ENCODE assay signal across 8 cellular contexts in genomic region chr2:73069855-73070650, GRCh38. TPM values are rescaled to one million over a fixed set of nuclear protein-coding genes. Genes with fewer than 3 reads are reported as not detected.
A peak's percentile ranks its signal among the peaks of the same experiment; 100 is the strongest.
DNase-seq lines count a peak whose midpoint lies in the region; ATAC-seq and TF ChIP-seq lines count a peak whose summit lies in the region.

No MANE protein-coding gene starts in this region.

- H2AFZ ChIP-seq in mammary epithelial cell (ENCODE audit: low read depth, low read length): peak overlapping the region; percentile 91

- H3K36me3 Mint-ChIP-seq in Caco-2 (ENCODE audit: insufficient read depth, unreplicated experiment): peaks cover 22% of the 10 kb centered on the region

- H3K36me3 ChIP-seq in Caco-2 (ENCODE audit: control insufficient read depth, insufficient read depth, low read length) (no peaks in the 10 kb centered on the region), mammary epithelial cell (ENCODE audit: insufficient read depth, low read length) (no peaks in the 10 kb centered on the region)

- H3K9me3 ChIP-seq in Caco-2 (no peaks in the 10 kb centered on the region), mammary epithelial cell (replicated peaks; ENCODE audit: insufficient read depth, low read length) (no peaks in the 10 kb centered on the region), mononuclear cell (ENCODE audit: low read depth, low read length) (no peaks in the 10 kb centered on the region)

- POLR2A ChIA-PET in Caco-2 (lab: Charles Lee): no interaction called here

- ATAC-seq in GM21360 (IDR thresholded peaks at IDR 0.05; ENCODE audit: unreplicated experiment) (no peak), GM18520 (IDR thresholded peaks at IDR 0.05; ENCODE audit: unreplicated experiment) (no peak), GM18511 (IDR thresholded peaks at IDR 0.05; ENCODE audit: unreplicated experiment) (no peak), GM21717 (IDR thresholded peaks at IDR 0.05; ENCODE audit: unreplicated experiment) (no peak)

- H3K27ac ChIP-seq in mammary epithelial cell (ENCODE audit: insufficient read depth, low read depth, low read length): peak overlapping the region; percentile 72

- H3K9me3 Mint-ChIP-seq in Caco-2 (ENCODE audit: unreplicated experiment): no peaks in the 10 kb centered on the region

- peak overlapping the region; percentile 74 for H3K9ac ChIP-seq in mammary epithelial cell (ENCODE audit: insufficient read depth, low read length)

- H3K27me3 Mint-ChIP-seq in Caco-2 (ENCODE audit: insufficient read depth, unreplicated experiment): no peaks in the 10 kb centered on the region

- no peak for TF ChIP-seq CTCF in Caco-2 (IDR thresholded peaks at IDR 0.05; ENCODE audit: insufficient read depth in 1 of 2, low read depth in 1 of 2, low read length in 1 of 2, severe bottlenecking in 1 of 2, unreplicated experiment in 1 of 2)
- TF ChIP-seq CTCF in LNCaP clone FGC (IDR thresholded peaks at IDR 0.05; ENCODE audit: control insufficient read depth, extremely low read depth, insufficient read depth): no peak
- TF ChIP-seq CTCF in mammary epithelial cell (conservative IDR thresholded peaks at IDR 0.05 in 1 of 2, IDR thresholded peaks at IDR 0.05 in 1 of 2; ENCODE audit: extremely low read depth in 1 of 2, insufficient read depth in 1 of 2, low read depth in 1 of 2, low read length in 2 of 2): no peak

- H3K4me2 ChIP-seq in mammary epithelial cell (ENCODE audit: insufficient read depth, low read depth, low read length): peak overlapping the region; percentile 97

- in situ Hi-C loops in mammary epithelial cell (cut with MboI; ENCODE audit: low sequenced_read_pairs in 2 of 2): no loop called here

- peak overlapping the region; percentile 60 for H3K27ac Mint-ChIP-seq in Caco-2 (ENCODE audit: unreplicated experiment)

- H4K20me1 ChIP-seq in mammary epithelial cell (ENCODE audit: insufficient read depth, low read length): no peaks in the 10 kb centered on the region

- intact Hi-C loops in Caco-2 (cut with micrococcal nuclease; ENCODE audit: unreplicated experiment) (loop anchor here (5.0 kb wide), 2 partner anchors 92 to 107 kb away; no protein-coding TSS in a partner anchor), mammary epithelial cell (cut with micrococcal nuclease) (loop anchor here (2.0 kb wide), 1 partner anchor 43 kb away; the partner anchor contains the start of gene RAB11FIP5)

- H3K79me2 ChIP-seq in mammary epithelial cell (ENCODE audit: insufficient read depth, low read length): peaks cover 58% of the 10 kb centered on the region

- H3K4me1 ChIP-seq in Caco-2 (0 out of 2 replicates have a peak, but pooled peaks cover 6% of the 10 kb centered on the region), mammary epithelial cell (ENCODE audit: insufficient read depth, low read length) (peaks cover 35% of the 10 kb centered on the region), mononuclear cell (ENCODE audit: insufficient read depth, low read length) (peaks cover 36% of the 10 kb centered on the region)

- H3K27me3 ChIP-seq in Caco-2 (replicated peaks; ENCODE audit: control insufficient read depth, insufficient read depth, low read length) (no peaks in the 10 kb centered on the region), mammary epithelial cell (ENCODE audit: insufficient read depth, low read length) (no peaks in the 10 kb centered on the region), mononuclear cell (ENCODE audit: insufficient read depth, low read length) (no peaks in the 10 kb centered on the region)

- peak overlapping the region; percentile 78 for H3K4me3 Mint-ChIP-seq in Caco-2 (ENCODE audit: unreplicated experiment)

- BruUV-seq in Caco-2 (replicated peaks; lab: Mats Ljungman, UMichigan) (TSS peak; percentile 27), mammary epithelial cell (replicated peaks; lab: Mats Ljungman, UMichigan) (no TSS peak)

- CTCF ChIA-PET in Caco-2 (lab: Charles Lee): interaction anchor here (0.7 to 1.4 kb wide), 2 partner anchors 17 to 108 kb away, joined by 3 to 5 read pairs; no protein-coding TSS in a partner anchor
- CTCF ChIA-PET in mammary epithelial cell (lab: Charles Lee; ENCODE audit: low non-redundant PET): interaction anchor here (0.7 kb wide), 1 partner anchor 190 kb away, joined by 18 read pairs; no protein-coding TSS in a partner anchor

- DNase-seq in Caco-2 (no peak), LNCaP clone FGC (ENCODE audit: low read depth) (no peak), mammary epithelial cell (peak; percentile 26)

- 8% methylated on average over 14 of the region's 30 CpGs for WGBS in mammary epithelial cell (ENCODE audit: low coverage, missing lambda C conversion rate)

- dilution Hi-C loops in mammary epithelial cell (cut with HindIII; ENCODE audit: low sequenced_read_pairs): no loop called here

- H3K4me3 ChIP-seq in Caco-2 (ENCODE audit: low read depth, low read length): peak overlapping the region; percentile 94
- peak overlapping the region; percentile 65 for H3K4me3 ChIP-seq in LNCaP clone FGC (ENCODE audit: low read depth, low read length)
- H3K4me3 ChIP-seq in mammary epithelial cell (replicated peaks in 1 of 3; ENCODE audit: insufficient read depth in 1 of 3, low read depth in 2 of 3, low read length in 3 of 3): peak overlapping the region; percentile 59 to 91 (median 86)
- peak overlapping the region; percentile 91 for H3K4me3 ChIP-seq in mononuclear cell (ENCODE audit: low read length)

- peaks cover 18% of the 10 kb centered on the region for H3K4me1 Mint-ChIP-seq in Caco-2 (ENCODE audit: low read depth, unreplicated experiment)

RNA-seq across cellular contexts. Expression of gene SFXN5, which starts 1.5 kb away (rescaled TPM):
- 26.8 and 31.3 TPM in 2 replicates for total RNA-seq in Caco-2 (2022)
- total RNA-seq in mammary epithelial cell: 10 to 100 TPM; 12.0 to 16.8 TPM
- 9.2 TPM for polyA plus RNA-seq in mammary epithelial cell
- polyA minus RNA-seq in mammary epithelial cell: 14.9 TPM
- total RNA-seq in mononuclear cell: 8.9 TPM

RNA-seq across cellular contexts. Expression of gene RAB11FIP5, which starts 42.7 kb away (rescaled TPM):
- 17.3 and 17.4 TPM in 2 replicates for total RNA-seq in Caco-2 (2022)
- total RNA-seq in mammary epithelial cell: 10 to 100 TPM; 36.0 to 39.7 TPM
- 24.8 TPM for polyA plus RNA-seq in mammary epithelial cell
- polyA minus RNA-seq in mammary epithelial cell: 71.9 TPM
- 14.5 TPM for total RNA-seq in mononuclear cell
